ENCODE assay signal across 8 cellular contexts in the genomic region with DNA sequence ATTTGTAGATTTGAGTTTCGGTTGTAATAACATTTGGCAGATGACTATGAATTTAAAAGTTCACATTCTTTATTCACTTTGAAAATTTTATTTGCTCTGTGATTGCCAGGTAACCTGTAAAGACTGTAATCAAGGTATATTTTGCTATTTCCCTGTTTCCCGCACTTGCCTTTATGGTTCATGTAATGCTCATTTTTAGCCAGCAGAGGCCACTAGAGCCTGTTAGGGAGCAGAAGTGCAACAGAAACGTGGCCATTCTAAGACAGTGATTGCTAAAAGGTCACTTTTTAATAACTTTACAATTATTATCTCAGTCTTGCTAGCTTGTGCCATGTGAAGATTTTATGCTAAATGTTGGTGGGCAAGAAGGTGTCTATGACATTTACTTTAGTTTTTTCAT. TPM values are rescaled to one million over a fixed set of nuclear protein-coding genes. Genes with fewer than 3 reads are reported as not detected.
DNase-seq lines count a peak whose midpoint lies in the region; ATAC-seq and TF ChIP-seq lines count a peak whose summit lies in the region.

No MANE protein-coding gene starts in this region.

- H3K14ac ChIP-seq in IMR-90 (replicated peaks; ENCODE audit: low read depth, low read length) = no peak overlapping the region

- no TSS peak for BruUV-seq in IMR-90 (replicated peaks; lab: Mats Ljungman, UMichigan)

- no peaks in the 10 kb centered on the region for H3K36me3 ChIP-seq in cardiac muscle cell
- peaks cover 7% of the 10 kb centered on the region for H3K36me3 ChIP-seq in IMR-90 (ENCODE audit: control insufficient read depth, insufficient read depth, low read length)

- H3K9me3 ChIP-seq in cardiac muscle cell (ENCODE audit: low read depth) (no peaks in the 10 kb centered on the region), IMR-90 (ENCODE audit: control insufficient read depth, insufficient read depth, low read length) (no peaks in the 10 kb centered on the region)

- H3K27ac ChIP-seq in cardiac muscle cell (no peak overlapping the region), IMR-90 (ENCODE audit: insufficient read depth, low read length) (no peak overlapping the region)

- H2BK15ac ChIP-seq in IMR-90 (ENCODE audit: low read depth, low read length) = no peak overlapping the region

- H3K4me1 ChIP-seq in cardiac muscle cell (ENCODE audit: low read depth) = no peaks in the 10 kb centered on the region
- H3K4me1 ChIP-seq in IMR-90 (ENCODE audit: control insufficient read depth, insufficient read depth, low read length) = no peaks in the 10 kb centered on the region

- H4K5ac ChIP-seq in IMR-90 (ENCODE audit: low read depth, low read length) = no peak overlapping the region

- H2AK9ac ChIP-seq in IMR-90 (replicated peaks; ENCODE audit: low read depth, low read length, poor library complexity) = no peak overlapping the region

- ATAC-seq in GM19395 (IDR thresholded peaks at IDR 0.05; ENCODE audit: unreplicated experiment) (peak; percentile 88), IMR-90 (ENCODE audit: low read depth) (peak; percentile 86), SK-N-SH treated with all-trans-retinoic acid at 6 μM for 48 hours (peak; percentile 78)

- no peak overlapping the region for H4K91ac ChIP-seq in IMR-90 (ENCODE audit: insufficient read depth, low read depth, low read length)

- TF ChIP-seq RAD21 in IMR-90 (IDR thresholded peaks at IDR 0.05; ENCODE audit: low read length) = peak; percentile 74

- peaks cover 0 to 8% of the 10 kb centered on the region in 2 experiments; a peak in 2 of 4 replicates for H3K79me1 ChIP-seq in IMR-90 (ENCODE audit: low read depth in 1 of 2, low read length in 2 of 2)

- H3K27me3 ChIP-seq in cardiac muscle cell = no peaks in the 10 kb centered on the region
- no peaks in the 10 kb centered on the region for H3K27me3 ChIP-seq in IMR-90 (ENCODE audit: control insufficient read depth, insufficient read depth, low read length)

- H4K8ac ChIP-seq in IMR-90 (ENCODE audit: low read depth in 2 of 2, low read length in 2 of 2) = no peak overlapping the region

- POLR2A ChIA-PET in IMR-90 (lab: Charles Lee; ENCODE audit: unreplicated experiment) = no interaction called here

- TF ChIP-seq POLR2A in IMR-90 (IDR thresholded peaks at IDR 0.05; ENCODE audit: low read depth, low read length) = no peak

- no peak overlapping the region for H3K56ac ChIP-seq in IMR-90 (ENCODE audit: extremely low read depth, insufficient read depth, low read length)

- no peak overlapping the region for H3K4me3 ChIP-seq in cardiac muscle cell
- H3K4me3 ChIP-seq in IMR-90 (ENCODE audit: insufficient read depth, low read depth, low read length) = no peak overlapping the region
- no peak overlapping the region for H3K4me3 ChIP-seq in retinal pigment epithelial cell (ENCODE audit: low read length)

- H3K4me2 ChIP-seq in IMR-90 (ENCODE audit: low read depth, low read length) = no peak overlapping the region

- CTCF ChIA-PET in IMR-90 (lab: Yijun Ruan, JAX) = interaction anchor here (0.6 kb wide), 1 partner anchor 316 kb away, joined by 3 read pairs; no protein-coding TSS in a partner anchor

- H3K9me1 ChIP-seq in IMR-90 (ENCODE audit: insufficient read depth, low read length) = 0 out of 2 replicates have a peak, but pooled peaks cover 2% of the 10 kb centered on the region

- H2BK5ac ChIP-seq in IMR-90 (ENCODE audit: low read depth, low read length, poor library complexity, severe bottlenecking) = no peak overlapping the region

- H2BK20ac ChIP-seq in IMR-90 (ENCODE audit: low read depth, low read length) = no peak overlapping the region

- no peak overlapping the region for H2AFZ ChIP-seq in IMR-90 (replicated peaks; ENCODE audit: low read length, poor library complexity)

- H2BK120ac ChIP-seq in IMR-90 (ENCODE audit: low read depth, low read length) = no peak overlapping the region

- no peak overlapping the region for H3K9ac ChIP-seq in IMR-90 (ENCODE audit: low read depth, low read length)

- TF ChIP-seq CTCF in cardiac muscle cell (IDR thresholded peaks at IDR 0.05; ENCODE audit: low read depth, low read length) = peak; percentile 66
- peak; percentile 77 for TF ChIP-seq CTCF in IMR-90 (conservative IDR thresholded peaks at IDR 0.05; ENCODE audit: low read depth, low read length)
- peak; percentile 89 for TF ChIP-seq CTCF in retinal pigment epithelial cell (conservative IDR thresholded peaks at IDR 0.05; ENCODE audit: low read depth, low read length)

- intact Hi-C loops in cardiac septum (cut with DNase I) (loop anchor here (5.0 to 10.0 kb wide), 2 partner anchors 201 to 294 kb away; no protein-coding TSS in a partner anchor), IMR-90 (cut with micrococcal nuclease) (loop anchor here (1.0 to 10.0 kb wide), 5 partner anchors 200 to 1801 kb away; no protein-coding TSS in a partner anchor)

- H3K23ac ChIP-seq in IMR-90 (ENCODE audit: low read depth, low read length) = no peak overlapping the region

- in situ Hi-C loops in IMR-90 (cut with MboI; ENCODE audit: low sequenced_read_pairs) = loop anchor here (10.0 kb wide), 1 partner anchor 204 kb away; no protein-coding TSS in a partner anchor

- no peak overlapping the region for H3K18ac ChIP-seq in IMR-90 (ENCODE audit: low read depth, low read length)

- dilution Hi-C loops in IMR-90 (cut with HindIII; ENCODE audit: low sequenced_read_pairs, unreplicated experiment) = no loop called here

- no peak overlapping the region for H3K4ac ChIP-seq in IMR-90 (ENCODE audit: low read depth, low read length)

- peaks cover 15% of the 10 kb centered on the region for H4K20me1 ChIP-seq in IMR-90 (ENCODE audit: insufficient read depth, low read length)

- DNase-seq in cardiac muscle cell (ENCODE audit: low read depth in 1 of 2, low spot score in 1 of 2) (peak; percentile 48 to 51), cardiac septum (ENCODE audit: low spot score) (no peak), IMR-90 (peak; percentile 48), fibroblast of peridontal ligament (ENCODE audit: extremely low read depth) (peak; percentile 49), retinal pigment epithelial cell (ENCODE audit: low read depth) (no peak), putamen (ENCODE audit: low spot score) (no peak)

- WGBS in IMR-90 (ENCODE audit: extremely low coverage in 2 of 2, insufficient read length in 1 of 2), 2 experiments = no CpG with 5 or more reads among the region's 3 CpGs

- no peak overlapping the region for H2AK5ac ChIP-seq in IMR-90 (ENCODE audit: low read depth, low read length)

TF ChIP-seq in IMR-90, 13 proteins besides CTCF, POLR2A, EP300 and RAD21:
- TF ChIP-seq RFX5 (IDR thresholded peaks at IDR 0.05; ENCODE audit: low read depth, low read length) (no peak), MXI1 (IDR thresholded peaks at IDR 0.05; ENCODE audit: borderline replicate concordance, low read depth, low read length) (no peak), SMC3 (IDR thresholded peaks at IDR 0.05; ENCODE audit: low read depth, low read length) (peak; percentile 78), CEBPB (IDR thresholded peaks at IDR 0.05; ENCODE audit: low read depth, low read length) (no peak), MAZ (IDR thresholded peaks at IDR 0.05; ENCODE audit: borderline replicate concordance, low read depth, low read length) (no peak), CHD1 (IDR thresholded peaks at IDR 0.05; ENCODE audit: low read depth, low read length) (no peak), BHLHE40 (IDR thresholded peaks at IDR 0.05; ENCODE audit: low read depth, low read length) (no peak)
- TF ChIP-seq, protein P1, sequence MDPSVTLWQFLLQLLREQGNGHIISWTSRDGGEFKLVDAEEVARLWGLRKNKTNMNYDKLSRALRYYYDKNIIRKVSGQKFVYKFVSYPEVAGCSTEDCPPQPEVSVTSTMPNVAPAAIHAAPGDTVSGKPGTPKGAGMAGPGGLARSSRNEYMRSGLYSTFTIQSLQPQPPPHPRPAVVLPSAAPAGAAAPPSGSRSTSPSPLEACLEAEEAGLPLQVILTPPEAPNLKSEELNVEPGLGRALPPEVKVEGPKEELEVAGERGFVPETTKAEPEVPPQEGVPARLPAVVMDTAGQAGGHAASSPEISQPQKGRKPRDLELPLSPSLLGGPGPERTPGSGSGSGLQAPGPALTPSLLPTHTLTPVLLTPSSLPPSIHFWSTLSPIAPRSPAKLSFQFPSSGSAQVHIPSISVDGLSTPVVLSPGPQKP (IDR thresholded peaks at IDR 0.05; ENCODE audit: borderline replicate concordance, low read depth, low read length) = no peak

TF ChIP-seq in SK-N-SH treated with all-trans-retinoic acid at 6 μM for 48 hours, 23 proteins besides CTCF, POLR2A, EP300 and RAD21 (continues in another document):
- TF ChIP-seq ZC3H10 (CRISPR knock-in tag; IDR thresholded peaks at IDR 0.05) (no peak), BACH2 (CRISPR knock-in tag; IDR thresholded peaks at IDR 0.05; ENCODE audit: borderline replicate concordance) (no peak), ISL1 (CRISPR knock-in tag; IDR thresholded peaks at IDR 0.05) (no peak), SNAI2 (CRISPR knock-in tag; IDR thresholded peaks at IDR 0.05) (no peak), PPARA (CRISPR knock-in tag; IDR thresholded peaks at IDR 0.05; ENCODE audit: borderline replicate concordance) (no peak), ZFP30 (CRISPR knock-in tag; IDR thresholded peaks at IDR 0.05) (no peak), GLIS3 (CRISPR knock-in tag; IDR thresholded peaks at IDR 0.05) (no peak), OSR1 (CRISPR knock-in tag; IDR thresholded peaks at IDR 0.05) (no peak), CSDC2 (CRISPR knock-in tag; IDR thresholded peaks at IDR 0.05) (no peak)
- TF ChIP-seq, protein P2, sequence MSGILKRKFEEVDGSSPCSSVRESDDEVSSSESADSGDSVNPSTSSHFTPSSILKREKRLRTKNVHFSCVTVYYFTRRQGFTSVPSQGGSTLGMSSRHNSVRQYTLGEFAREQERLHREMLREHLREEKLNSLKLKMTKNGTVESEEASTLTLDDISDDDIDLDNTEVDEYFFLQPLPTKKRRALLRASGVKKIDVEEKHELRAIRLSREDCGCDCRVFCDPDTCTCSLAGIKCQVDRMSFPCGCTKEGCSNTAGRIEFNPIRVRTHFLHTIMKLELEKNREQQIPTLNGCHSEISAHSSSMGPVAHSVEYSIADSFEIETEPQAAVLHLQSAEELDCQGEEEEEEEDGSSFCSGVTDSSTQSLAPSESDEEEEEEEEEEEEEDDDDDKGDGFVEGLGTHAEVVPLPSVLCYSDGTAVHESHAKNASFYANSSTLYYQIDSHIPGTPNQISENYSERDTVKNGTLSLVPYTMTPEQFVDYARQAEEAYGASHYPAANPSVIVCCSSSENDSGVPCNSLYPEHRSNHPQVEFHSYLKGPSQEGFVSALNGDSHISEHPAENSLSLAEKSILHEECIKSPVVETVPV (CRISPR knock-in tag; IDR thresholded peaks at IDR 0.05) = no peak

RNA-seq across cellular contexts. Expression of a gene that starts 12.4 kb away (rescaled TPM):
- 17.0 and 20.7 TPM in 2 replicates for total RNA-seq in cardiac muscle cell
- 39.2 and 53.9 TPM in 2 replicates for polyA plus RNA-seq in cardiac muscle cell
- total RNA-seq in cardiac septum = 29.4 TPM
- 22.4 and 30.8 TPM in 2 replicates for total RNA-seq in IMR-90 (2012; rRNA removed)
- polyA plus RNA-seq in IMR-90 (2012; rRNA removed) = 9.7 TPM in 2 replicates
- 2.0 and 6.3 TPM in 2 replicates for polyA plus RNA-seq in IMR-90 (2012; cell fraction: cytosol; rRNA removed)
- polyA plus RNA-seq in IMR-90 (2012; cell fraction: nucleus; rRNA removed; ENCODE audit: low replicate concordance) = 1.3 and 7.5 TPM in 2 replicates

Comparison
In these comparisons a context has a peak if more than half of its experiments do, and no peak if none do; other contexts are left out.
1. DNase-seq: peak in cardiac muscle cell (2 of 2), IMR-90 (single experiment) and fibroblast of peridontal ligament (single experiment); none in cardiac septum (single experiment), retinal pigment epithelial cell (single experiment) and putamen (single experiment).
2. Peak in every context shown above with its lines, with median percentiles within 50 percentile points of each other: CTCF ChIP-seq and ATAC-seq.